In genomic region chr20:37152284-37152683, GRCh38 we compare ENCODE assay signal across 12 cellular contexts.
"Had no signal": no experiment of that assay in that cellular context is flagged by ENCODE, and none has a peak within 500 bp of the region (broad histone marks: within the 10 kb centered on the region; RNA-seq: fewer than 3 reads in every experiment).

No MANE protein-coding gene starts in this region.

- DNase-seq: effector memory CD4-positive, alpha-beta T cell; immature natural killer cell; left lung; lower lobe of right lung; natural killer cell; posterior cingulate gyrus; sigmoid colon; stimulated activated CD4-positive, alpha-beta T cell treated with anti-CD3 and anti-CD28 coated beads, Interleukin-12 subunit alpha, Interleukin-12 subunit beta, amount 100 ng/mL, for 4 hours; stimulated activated naive CD4-positive, alpha-beta T cell treated with Interleukin-2 at 50 U/mL for 16 hours; trophoblast cell had no signal

- H3K4me1 ChIP-seq: esophagus muscularis mucosa, left lung, lower lobe of right lung, sigmoid colon had no signal

- H3K4me3 ChIP-seq: esophagus muscularis mucosa, left lung, lower lobe of right lung, sigmoid colon, skin epidermis had no signal

- H3K27me3 ChIP-seq: esophagus muscularis mucosa, left lung, sigmoid colon had no signal

- ATAC-seq: left lung, lower lobe of right lung, natural killer cell had no signal

- H3K27ac ChIP-seq: esophagus muscularis mucosa, left lung, lower lobe of right lung, sigmoid colon, skin epidermis had no signal

- H3K36me3 ChIP-seq: left lung, lower lobe of right lung had no signal

- H3K9me3 ChIP-seq: esophagus muscularis mucosa, left lung, lower lobe of right lung, sigmoid colon had no signal
